Comparison of ENCODE assay signal across 26 cellular contexts in the genomic region with DNA sequence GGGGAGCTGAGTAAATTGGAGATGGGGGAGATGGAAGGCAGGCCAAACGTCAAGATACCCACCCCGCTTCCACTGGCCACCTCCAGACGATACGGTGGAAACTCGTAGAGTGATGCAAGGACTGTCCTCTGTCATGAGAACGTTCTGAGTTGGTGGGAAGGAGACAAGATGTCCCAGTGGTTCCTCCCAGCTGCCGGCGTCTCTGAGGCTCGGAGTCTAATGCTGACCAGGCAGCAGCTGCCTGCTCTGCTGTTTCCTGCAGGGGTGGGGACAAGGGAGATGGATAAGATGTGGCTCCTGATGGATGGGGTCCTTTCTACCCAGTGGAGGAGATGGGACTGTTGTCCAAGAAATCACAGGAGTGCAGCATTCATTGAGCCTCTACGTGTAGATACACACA. TPM values are rescaled to one million over a fixed set of nuclear protein-coding genes. Genes with fewer than 3 reads are reported as not detected.
"Had no signal": no experiment of that assay in that cellular context is flagged by ENCODE, and none has a peak within 500 bp of the region (broad histone marks: within the 10 kb centered on the region; RNA-seq: fewer than 3 reads in every experiment).

No MANE protein-coding gene starts in this region.

- DNase-seq: dermis blood vessel endothelial cell; effector memory CD4-positive, alpha-beta T cell; foreskin keratinocyte; kidney; mucosa of descending colon; naive thymus-derived CD4-positive, alpha-beta T cell; occipital lobe; ovary; psoas muscle; sigmoid colon; spleen; stimulated activated CD4-positive, alpha-beta T cell treated with anti-CD3 and anti-CD28 coated beads, Interleukin-4, amount 100 ng/mL, for 4 hours; stimulated activated naive B cell treated with anti-CD40 and anti-IgM and Interleukin-4, amounts not matched to agents 10 μg/mL and 1 μg/mL and 100 μg/mL, for 72 hours; stimulated activated naive CD8-positive, alpha-beta T cell treated with anti-CD3 and anti-CD28 coated beads, Interleukin-15, amount 100 ng/mL, for 72 hours; transverse colon; upper lobe of right lung had no signal

- H3K4me1 ChIP-seq: foreskin keratinocyte, psoas muscle, spleen, suprapubic skin, transverse colon, upper lobe of right lung had no signal

- H3K4me3 ChIP-seq: coronary artery, esophagus muscularis mucosa, gastroesophageal sphincter, heart left ventricle, hepatocyte, lung, mucosa of descending colon, ovary, psoas muscle, sigmoid colon, skin epidermis, spleen, suprapubic skin, transverse colon, upper lobe of right lung had no signal

- H3K4me2 ChIP-seq: hepatocyte had no signal

- H2AFZ ChIP-seq: hepatocyte had no signal

- FAIRE-seq: endothelial cell of umbilical vein, kidney had no signal

- H3K27ac ChIP-seq: coronary artery, esophagus muscularis mucosa, foreskin keratinocyte, gastroesophageal sphincter, heart left ventricle, hepatocyte, ovary, psoas muscle, sigmoid colon, skin epidermis, spleen, suprapubic skin, transverse colon, upper lobe of right lung had no signal

- H3K36me3 ChIP-seq: esophagus muscularis mucosa, gastroesophageal sphincter, heart left ventricle, ovary, sigmoid colon, spleen, suprapubic skin, transverse colon, upper lobe of right lung had no signal

- H3K79me2 ChIP-seq: hepatocyte had no signal

- H3K27me3 ChIP-seq: gastroesophageal sphincter, ovary, sigmoid colon, transverse colon had no signal

- H3K9me3 ChIP-seq: ovary, psoas muscle, sigmoid colon, suprapubic skin, transverse colon had no signal

RNA-seq across cellular contexts. Expression of a gene that starts 28.2 kb away (rescaled TPM):
- total RNA-seq: dermis blood vessel endothelial cell, epithelial cell of proximal tubule, psoas muscle, suprapubic skin had no signal
- polyA plus RNA-seq: naive thymus-derived CD4-positive, alpha-beta T cell had no signal

RNA-seq across cellular contexts. Expression of a gene that starts 48.7 kb away (rescaled TPM):
- polyA plus RNA-seq: naive thymus-derived CD4-positive, alpha-beta T cell had no signal
